ENCODE assay signal across 14 cellular contexts in genomic region chr9:137194909-137195308, GRCh38. TPM values are rescaled to one million over a fixed set of nuclear protein-coding genes. Genes with fewer than 3 reads are reported as not detected.
A peak's percentile ranks its signal among the peaks of the same experiment; 100 is the strongest.
DNase-seq lines count a peak whose midpoint lies in the region; ATAC-seq and TF ChIP-seq lines count a peak whose summit lies in the region.
"Had no signal": no experiment of that assay in that cellular context is flagged by ENCODE, and none has a peak within 500 bp of the region (broad histone marks: within the 10 kb centered on the region; RNA-seq: fewer than 3 reads in every experiment).

No MANE protein-coding gene starts in this region.

- H3K18ac ChIP-seq in H9 (ENCODE audit: insufficient read length, low read depth, low read length): no peak overlapping the region

- TF ChIP-seq EP300 in SK-N-SH (IDR thresholded peaks at IDR 0.05; ENCODE audit: borderline replicate concordance in 1 of 2, low read depth in 1 of 2, low read length in 1 of 2): no peak

- peaks cover 3% of the 10 kb centered on the region for H3K79me1 ChIP-seq in H9 (ENCODE audit: insufficient read depth, low read depth, low read length, poor library complexity, severe bottlenecking)

- H2BK20ac ChIP-seq in H9 (ENCODE audit: low read depth, low read length, poor library complexity, severe bottlenecking): no peak overlapping the region

- no peak overlapping the region for H3K56ac ChIP-seq in H9 (ENCODE audit: insufficient read length, low read depth, low read length)

- H3K4me1 Mint-ChIP-seq in H9: peaks cover 5 to 16% of the 10 kb centered on the region in 2 experiments; a peak in 3 of 4 replicates
- peaks cover 25 to 51% of the 10 kb centered on the region in 2 donors for H3K4me1 Mint-ChIP-seq in stimulated activated naive B cell treated with anti-CD40 and anti-IgM and Interleukin-4, amounts not matched to agents 10 μg/mL and 1 μg/mL and 100 μg/mL, for 72 hours

- no peak overlapping the region for H2AFZ ChIP-seq in H9 (ENCODE audit: low read length)
- H2AFZ ChIP-seq in SK-N-SH (ENCODE audit: low read depth): no peak overlapping the region
- H2AFZ ChIP-seq: GM23248, parathyroid adenoma had no signal

- no peak for TF ChIP-seq CTCF in H9 (conservative IDR thresholded peaks at IDR 0.05)
- no peak for TF ChIP-seq CTCF in SK-N-SH (IDR thresholded peaks at IDR 0.05)

- no peak for ATAC-seq in stimulated activated naive B cell treated with anti-CD40 and anti-IgM and Interleukin-4, amounts not matched to agents 10 μg/mL and 1 μg/mL and 100 μg/mL, for 72 hours (replicated peaks)

- no peak for DNase-seq in H9
- DNase-seq in NCI-H2196 (lab: John Stamatoyannopoulos, UW; ENCODE audit: unreplicated experiment): peak; percentile 66
- DNase-seq in stimulated activated naive B cell treated with anti-CD40 and anti-IgM and Interleukin-4, amounts not matched to agents 10 μg/mL and 1 μg/mL and 100 μg/mL, for 72 hours: no peak
- no peak for DNase-seq in GF-D8 (lab: John Stamatoyannopoulos, UW)
- DNase-seq in SK-N-SH: no peak
- no peak for DNase-seq in EL
- DNase-seq: effector CD8-positive, alpha-beta T cell; GM23248; NCI-H1930; stimulated activated CD4-positive, alpha-beta T cell treated with anti-CD3 and anti-CD28 coated beads, Interleukin-2, amount 100 ng/mL, for 48 hours; stimulated activated naive CD4-positive, alpha-beta T cell treated with Interleukin-2 at 50 U/mL for 16 hours had no signal

- no peaks in the 10 kb centered on the region for H4K20me1 ChIP-seq in H9 (ENCODE audit: control insufficient read depth, insufficient read depth, insufficient read length)
- peaks cover 63% of the 10 kb centered on the region for H4K20me1 ChIP-seq in SK-N-SH (ENCODE audit: insufficient read depth)

- H3K4me3 ChIP-seq in duodenal mucosa (ENCODE audit: low read depth in 1 of 2, low read length in 2 of 2) (peak overlapping the region; percentile 44 to 62), SK-N-SH (ENCODE audit: low read depth in 2 of 2, low read length in 1 of 2) (no peak overlapping the region)
- H3K4me3 ChIP-seq: GM23248 had no signal

- H3K4me1 ChIP-seq in H9 (ENCODE audit: insufficient read depth, low read length): no peaks in the 10 kb centered on the region
- peaks cover 35 to 59% of the 10 kb centered on the region in 2 donors for H3K4me1 ChIP-seq in duodenal mucosa (ENCODE audit: control insufficient read depth in 1 of 2, insufficient read depth in 2 of 2, low read length in 2 of 2)
- peaks cover 13 to 24% of the 10 kb centered on the region in 2 experiments; a peak in 3 of 4 replicates for H3K4me1 ChIP-seq in SK-N-SH (ENCODE audit: control insufficient read depth in 1 of 2, insufficient read depth in 2 of 2, low read depth in 1 of 2, low read length in 1 of 2)

- no peak overlapping the region for H2AK5ac ChIP-seq in H9 (ENCODE audit: insufficient read length, low read length)

- no peak overlapping the region for H3K4ac ChIP-seq in H9 (ENCODE audit: low read depth, low read length)

- no peak overlapping the region for H2BK5ac ChIP-seq in H9 (ENCODE audit: insufficient read length, low read length)

- no peak overlapping the region for H2BK12ac ChIP-seq in H9 (ENCODE audit: insufficient read length, low read depth, low read length)

- no peaks in the 10 kb centered on the region for H3K9me2 ChIP-seq in SK-N-SH

- no peak overlapping the region for H4K91ac ChIP-seq in H9 (ENCODE audit: insufficient read length, low read depth, low read length)

- H3T11ph ChIP-seq in H9 (ENCODE audit: low read length): no peak overlapping the region

- CTCF ChIA-PET in SK-N-SH (lab: Yijun Ruan, JAX): interaction anchor here (1.3 to 2.0 kb wide), 5 partner anchors 28 to 166 kb away, joined by 3 to 9 read pairs (median 5); partner anchors contain the start of genes NPDC1 and RNF224

- H2BK120ac ChIP-seq in H9 (ENCODE audit: low read depth, low read length, poor library complexity, severe bottlenecking): no peak overlapping the region

- H3K9me3 Mint-ChIP-seq in H9: no peaks in the 10 kb centered on the region
- no peaks in the 10 kb centered on the region for H3K9me3 Mint-ChIP-seq in stimulated activated naive B cell treated with anti-CD40 and anti-IgM and Interleukin-4, amounts not matched to agents 10 μg/mL and 1 μg/mL and 100 μg/mL, for 72 hours
- H3K9me3 Mint-ChIP-seq: memory B cell had no signal

- H3K27ac Mint-ChIP-seq in H9: peak overlapping the region in 2 of 3 experiments; percentile 18 to 55; a peak in 1 of 7 replicates
- peak overlapping the region; percentile 60 for H3K27ac Mint-ChIP-seq in stimulated activated naive B cell treated with anti-CD40 and anti-IgM and Interleukin-4, amounts not matched to agents 10 μg/mL and 1 μg/mL and 100 μg/mL, for 72 hours
- H3K27ac Mint-ChIP-seq: memory B cell had no signal

- no peak overlapping the region for H4K8ac ChIP-seq in H9 (replicated peaks; ENCODE audit: insufficient read length, low read depth, low read length)

- no peak overlapping the region for H3K4me3 Mint-ChIP-seq in H9
- H3K4me3 Mint-ChIP-seq in stimulated activated naive B cell treated with anti-CD40 and anti-IgM and Interleukin-4, amounts not matched to agents 10 μg/mL and 1 μg/mL and 100 μg/mL, for 72 hours: no peak overlapping the region
- H3K4me3 Mint-ChIP-seq: memory B cell had no signal

- TF ChIP-seq RAD21 in SK-N-SH (IDR thresholded peaks at IDR 0.05; ENCODE audit: low read length): no peak

- H3K9ac ChIP-seq in H9 (ENCODE audit: extremely low read depth, insufficient read length, low read length): no peak overlapping the region
- H3K9ac ChIP-seq in duodenal mucosa (ENCODE audit: low read depth in 1 of 2, low read length in 2 of 2): peak overlapping the region; percentile 35 to 66
- no peak overlapping the region for H3K9ac ChIP-seq in SK-N-SH
- H3K9ac ChIP-seq: GM23248, parathyroid adenoma had no signal

- H3K4me2 ChIP-seq in H9 (ENCODE audit: insufficient read depth, insufficient read length, low read length) (no peak overlapping the region), SK-N-SH (no peak overlapping the region)

- no peak overlapping the region; the same call in 1 of the 2 replicates for H3K14ac ChIP-seq in H9 (ENCODE audit: insufficient read depth, low read length)

- no peaks in the 10 kb centered on the region for H3K27me3 ChIP-seq in H9 (ENCODE audit: insufficient read depth, low read length)
- H3K27me3 ChIP-seq in duodenal mucosa (ENCODE audit: control insufficient read depth in 1 of 2, insufficient read depth in 2 of 2, low read length in 2 of 2): no peaks in the 10 kb centered on the region
- H3K27me3 ChIP-seq in SK-N-SH (ENCODE audit: insufficient read depth): no peaks in the 10 kb centered on the region

- no peak overlapping the region for H2BK15ac ChIP-seq in H9 (ENCODE audit: low read depth, low read length)

- H3K36me3 Mint-ChIP-seq in H9 (ENCODE audit: insufficient read depth in 1 of 3, low read depth in 3 of 3): peaks cover 5 to 15% (median 9%) of the 10 kb centered on the region in 3 experiments; a peak in 5 of 7 replicates
- peaks cover 2 to 17% of the 10 kb centered on the region in 2 donors for H3K36me3 Mint-ChIP-seq in stimulated activated naive B cell treated with anti-CD40 and anti-IgM and Interleukin-4, amounts not matched to agents 10 μg/mL and 1 μg/mL and 100 μg/mL, for 72 hours

- H4K5ac ChIP-seq in H9 (ENCODE audit: insufficient read length, low read depth, low read length): no peak overlapping the region

- POLR2A ChIA-PET in SK-N-SH (lab: Yijun Ruan, JAX): interaction anchor here (1.4 to 1.5 kb wide), 2 partner anchors 10 to 65 kb away, joined by 3 read pairs; no protein-coding TSS in a partner anchor

- H3K79me2 ChIP-seq in H9 (ENCODE audit: insufficient read depth, low read length) (no peaks in the 10 kb centered on the region), SK-N-SH (ENCODE audit: insufficient read depth) (peaks cover 71% of the 10 kb centered on the region)

- H3F3A ChIP-seq in SK-N-SH (replicated peaks; ENCODE audit: insufficient read depth): peaks cover 2% of the 10 kb centered on the region

- no peak overlapping the region for H3K23ac ChIP-seq in H9 (ENCODE audit: insufficient read length, low read depth, low read length)

- H3K36me3 ChIP-seq in duodenal mucosa (ENCODE audit: control insufficient read depth in 1 of 2, insufficient read depth in 2 of 2, low read length in 2 of 2): peaks cover 13 to 30% of the 10 kb centered on the region in 2 donors
- H3K36me3 ChIP-seq in SK-N-SH (replicated peaks in 1 of 2; ENCODE audit: control insufficient read depth in 1 of 2, insufficient read depth in 2 of 2, low read length in 1 of 2): peaks cover 3 to 20% of the 10 kb centered on the region in 2 experiments

- no CpG with 5 or more reads among the region's 10 CpGs for WGBS in H9 (ENCODE audit: extremely low coverage, insufficient read length, low lambda C conversion rate)
- 84% methylated on average over 9 of the region's 10 CpGs for WGBS in SK-N-SH (ENCODE audit: low lambda C conversion rate)

- H3K23me2 ChIP-seq in H9 (ENCODE audit: insufficient read length, low read depth, low read length, poor library complexity, severe bottlenecking): no peaks in the 10 kb centered on the region

- H3K9me3 ChIP-seq in H9 (ENCODE audit: control insufficient read depth, low read depth, low read length) (no peaks in the 10 kb centered on the region), duodenal mucosa (ENCODE audit: control insufficient read depth in 1 of 2, low read length in 2 of 2) (no peaks in the 10 kb centered on the region), SK-N-SH (no peaks in the 10 kb centered on the region)

- H3K27me3 Mint-ChIP-seq in H9 (ENCODE audit: low read depth): peaks cover 2% of the 10 kb centered on the region; the same call in 1 of the 2 replicates
- no peaks in the 10 kb centered on the region for H3K27me3 Mint-ChIP-seq in stimulated activated naive B cell treated with anti-CD40 and anti-IgM and Interleukin-4, amounts not matched to agents 10 μg/mL and 1 μg/mL and 100 μg/mL, for 72 hours
- H3K27me3 Mint-ChIP-seq: memory B cell had no signal

- H3K27ac ChIP-seq in H9 (ENCODE audit: insufficient read length, low read depth, low read length) (no peak overlapping the region), duodenal mucosa (ENCODE audit: low read depth, low read length) (peak overlapping the region; percentile 36), SK-N-SH (ENCODE audit: low read depth in 2 of 2, low read length in 1 of 2) (no peak overlapping the region)
- H3K27ac ChIP-seq: GM23248, parathyroid adenoma had no signal

RNA-seq across cellular contexts. Expression of gene TPRN, which starts 5.6 kb away (rescaled TPM):
- 30.7 and 32.0 TPM in 2 replicates for total RNA-seq in H9 (2021)
- 4.4 and 5.2 TPM in 2 replicates for polyA plus RNA-seq in SK-N-SH (2012; rRNA removed)
- polyA plus RNA-seq in SK-N-SH (2012; cell fraction: cytosol; rRNA removed): 2.8 and 3.7 TPM in 2 replicates
- 9.6 and 15.0 TPM in 2 replicates for polyA plus RNA-seq in SK-N-SH (2012; cell fraction: nucleus; rRNA removed)

RNA-seq across cellular contexts. Expression of gene SSNA1, which starts 6.4 kb away (rescaled TPM):
- 69.2 and 69.4 TPM in 2 replicates for total RNA-seq in H9 (2021)
- polyA plus RNA-seq in SK-N-SH (2012; rRNA removed): 100 and 124 TPM in 2 replicates
- 63.2 and 93.5 TPM in 2 replicates for polyA plus RNA-seq in SK-N-SH (2012; cell fraction: cytosol; rRNA removed)
- 49.5 and 65.7 TPM in 2 replicates for polyA plus RNA-seq in SK-N-SH (2012; cell fraction: nucleus; rRNA removed)

RNA-seq across cellular contexts. Expression of gene ANAPC2, which starts 6.5 kb away (rescaled TPM):
- total RNA-seq in H9 (2021): 54.8 and 54.9 TPM in 2 replicates
- 35.1 and 37.7 TPM in 2 replicates for polyA plus RNA-seq in SK-N-SH (2012; rRNA removed)
- polyA plus RNA-seq in SK-N-SH (2012; cell fraction: cytosol; rRNA removed): 8.3 and 13.2 TPM in 2 replicates
- 195 and 222 TPM in 2 replicates for polyA plus RNA-seq in SK-N-SH (2012; cell fraction: nucleus; rRNA removed)

RNA-seq across cellular contexts. Expression of gene TMEM203, which starts 10.5 kb away (rescaled TPM):
- 34.1 and 35.5 TPM in 2 replicates for total RNA-seq in H9 (2021)
- 55.6 and 57.0 TPM in 2 replicates for polyA plus RNA-seq in SK-N-SH (2012; rRNA removed)
- polyA plus RNA-seq in SK-N-SH (2012; cell fraction: cytosol; rRNA removed): 52.2 and 56.4 TPM in 2 replicates
- polyA plus RNA-seq in SK-N-SH (2012; cell fraction: nucleus; rRNA removed): 23.8 and 26.0 TPM in 2 replicates

RNA-seq across cellular contexts. Expression of gene NDOR1, which starts 10.6 kb away (rescaled TPM):
- total RNA-seq in H9 (2021): 44.1 and 45.3 TPM in 2 replicates
- polyA plus RNA-seq in SK-N-SH (2012; rRNA removed): 7.9 and 8.6 TPM in 2 replicates
- polyA plus RNA-seq in SK-N-SH (2012; cell fraction: cytosol; rRNA removed): 1.9 and 3.1 TPM in 2 replicates
- polyA plus RNA-seq in SK-N-SH (2012; cell fraction: nucleus; rRNA removed): 53.4 and 68.6 TPM in 2 replicates

Comparison
In these comparisons a context has a peak if more than half of its experiments do, and no peak if none do; other contexts are left out.
1. H3K9ac ChIP-seq: peak in duodenal mucosa (2 of 2); none in H9 (single experiment) and SK-N-SH (single experiment).
2. H3K4me3 ChIP-seq: peak in duodenal mucosa (2 of 2); none in SK-N-SH (0 of 2).